ENCODE assay signal across 1 cellular context in the genomic region with DNA sequence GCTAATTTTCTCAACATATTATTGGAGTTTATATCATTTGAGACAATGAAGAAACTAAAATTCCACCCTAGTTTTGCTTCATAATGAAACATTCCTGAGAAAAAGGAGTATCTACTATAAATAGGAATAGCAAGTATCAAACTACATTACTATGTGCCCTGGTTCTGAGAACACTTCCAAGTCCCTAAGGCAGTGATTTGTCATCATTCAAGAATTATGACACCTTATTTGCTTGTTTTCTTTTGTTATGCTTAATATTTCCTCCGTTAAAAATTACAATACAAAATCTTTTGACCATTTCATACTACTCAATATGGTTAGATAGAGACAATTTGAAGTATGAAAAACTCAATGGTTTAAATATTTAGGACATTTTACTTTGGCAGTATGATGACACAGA.
TF ChIP-seq lines count a peak whose summit lies in the region.

No MANE protein-coding gene starts in this region.

TF ChIP-seq in WTC11, 78 proteins besides CTCF, POLR2A, EP300 and RAD21 (continued from another document):
- no peak for TF ChIP-seq ARID4B (CRISPR knock-in tag; IDR thresholded peaks at IDR 0.05; ENCODE audit: borderline replicate concordance)
- no peak for TF ChIP-seq EMX1 (CRISPR knock-in tag; IDR thresholded peaks at IDR 0.05)
- no peak for TF ChIP-seq NFE2L1 (CRISPR knock-in tag; IDR thresholded peaks at IDR 0.05)
- TF ChIP-seq JAZF1 (CRISPR knock-in tag; IDR thresholded peaks at IDR 0.05) = no peak
- TF ChIP-seq CREB1 (CRISPR knock-in tag; IDR thresholded peaks at IDR 0.05) = no peak
- TF ChIP-seq, protein P1, sequence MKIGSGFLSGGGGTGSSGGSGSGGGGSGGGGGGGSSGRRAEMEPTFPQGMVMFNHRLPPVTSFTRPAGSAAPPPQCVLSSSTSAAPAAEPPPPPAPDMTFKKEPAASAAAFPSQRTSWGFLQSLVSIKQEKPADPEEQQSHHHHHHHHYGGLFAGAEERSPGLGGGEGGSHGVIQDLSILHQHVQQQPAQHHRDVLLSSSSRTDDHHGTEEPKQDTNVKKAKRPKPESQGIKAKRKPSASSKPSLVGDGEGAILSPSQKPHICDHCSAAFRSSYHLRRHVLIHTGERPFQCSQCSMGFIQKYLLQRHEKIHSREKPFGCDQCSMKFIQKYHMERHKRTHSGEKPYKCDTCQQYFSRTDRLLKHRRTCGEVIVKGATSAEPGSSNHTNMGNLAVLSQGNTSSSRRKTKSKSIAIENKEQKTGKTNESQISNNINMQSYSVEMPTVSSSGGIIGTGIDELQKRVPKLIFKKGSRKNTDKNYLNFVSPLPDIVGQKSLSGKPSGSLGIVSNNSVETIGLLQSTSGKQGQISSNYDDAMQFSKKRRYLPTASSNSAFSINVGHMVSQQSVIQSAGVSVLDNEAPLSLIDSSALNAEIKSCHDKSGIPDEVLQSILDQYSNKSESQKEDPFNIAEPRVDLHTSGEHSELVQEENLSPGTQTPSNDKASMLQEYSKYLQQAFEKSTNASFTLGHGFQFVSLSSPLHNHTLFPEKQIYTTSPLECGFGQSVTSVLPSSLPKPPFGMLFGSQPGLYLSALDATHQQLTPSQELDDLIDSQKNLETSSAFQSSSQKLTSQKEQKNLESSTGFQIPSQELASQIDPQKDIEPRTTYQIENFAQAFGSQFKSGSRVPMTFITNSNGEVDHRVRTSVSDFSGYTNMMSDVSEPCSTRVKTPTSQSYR (CRISPR knock-in tag; IDR thresholded peaks at IDR 0.05) = no peak
- TF ChIP-seq E2F5 (CRISPR knock-in tag; IDR thresholded peaks at IDR 0.05) = no peak
- TF ChIP-seq ATF1 (CRISPR knock-in tag; IDR thresholded peaks at IDR 0.05) = no peak
- TF ChIP-seq E2F4 (CRISPR knock-in tag; IDR thresholded peaks at IDR 0.05; ENCODE audit: borderline replicate concordance, low read depth) = no peak
- TF ChIP-seq MAX (CRISPR knock-in tag; IDR thresholded peaks at IDR 0.05) = no peak
